ENCODE assay signal across 1 cellular context in genomic region chr20:50929299-50930138, GRCh38.
TF ChIP-seq lines count a peak whose summit lies in the region.

No MANE protein-coding gene starts in this region.

TF ChIP-seq in SK-N-SH, 30 proteins besides CTCF, POLR2A, EP300 and RAD21 (continued from another document):
- TF ChIP-seq FOXJ3 (CRISPR knock-in tag; IDR thresholded peaks at IDR 0.05) = no peak
- 0 out of 2 replicates have a peak, but pooled peaks have one; percentile 15 for TF ChIP-seq GABPA (IDR thresholded peaks at IDR 0.05; ENCODE audit: low read depth)
- TF ChIP-seq, protein P1, sequence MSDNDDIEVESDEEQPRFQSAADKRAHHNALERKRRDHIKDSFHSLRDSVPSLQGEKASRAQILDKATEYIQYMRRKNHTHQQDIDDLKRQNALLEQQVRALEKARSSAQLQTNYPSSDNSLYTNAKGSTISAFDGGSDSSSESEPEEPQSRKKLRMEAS (IDR thresholded peaks at IDR 0.05; ENCODE audit: low read depth) = peak; percentile 83
- peak; percentile 59; the same call in 1 of the 2 replicates for TF ChIP-seq RFX5 (IDR thresholded peaks at IDR 0.05; ENCODE audit: low read length)
- no peak for TF ChIP-seq MEF2A (IDR thresholded peaks at IDR 0.05; ENCODE audit: borderline replicate concordance, low read depth)
- no peak for TF ChIP-seq NRF1 (IDR thresholded peaks at IDR 0.05; ENCODE audit: low read depth, low read length)
- TF ChIP-seq, protein P2, sequence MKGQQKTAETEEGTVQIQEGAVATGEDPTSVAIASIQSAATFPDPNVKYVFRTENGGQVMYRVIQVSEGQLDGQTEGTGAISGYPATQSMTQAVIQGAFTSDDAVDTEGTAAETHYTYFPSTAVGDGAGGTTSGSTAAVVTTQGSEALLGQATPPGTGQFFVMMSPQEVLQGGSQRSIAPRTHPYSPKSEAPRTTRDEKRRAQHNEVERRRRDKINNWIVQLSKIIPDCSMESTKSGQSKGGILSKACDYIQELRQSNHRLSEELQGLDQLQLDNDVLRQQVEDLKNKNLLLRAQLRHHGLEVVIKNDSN (IDR thresholded peaks at IDR 0.05; ENCODE audit: borderline replicate concordance, low read depth) = no peak
- TF ChIP-seq SMC3 (IDR thresholded peaks at IDR 0.05; ENCODE audit: low read depth, low read length) = peak; percentile 95
- TF ChIP-seq SIN3A (IDR thresholded peaks at IDR 0.05; ENCODE audit: borderline replicate concordance, low read depth, low read length) = peak; percentile 90
- TF ChIP-seq RCOR1 (IDR thresholded peaks at IDR 0.05; ENCODE audit: low read length) = peak; percentile 89
- 0 out of 2 replicates have a peak, but pooled peaks have one; percentile 26 for TF ChIP-seq ZBTB33 (IDR thresholded peaks at IDR 0.05; ENCODE audit: borderline replicate concordance, low read depth)
- peak; percentile 65 for TF ChIP-seq TAF1 (IDR thresholded peaks at IDR 0.05; ENCODE audit: borderline replicate concordance, low read depth, low read length)
- no peak for TF ChIP-seq JUND (IDR thresholded peaks at IDR 0.05)
- TF ChIP-seq RXRA (IDR thresholded peaks at IDR 0.05; ENCODE audit: borderline replicate concordance, low read depth) = no peak; the same call in 1 of the 2 replicates
- TF ChIP-seq TCF12 (IDR thresholded peaks at IDR 0.05) = peak; percentile 62; the same call in 1 of the 2 replicates
- TF ChIP-seq POLR2AphosphoS5 (IDR thresholded peaks at IDR 0.05; ENCODE audit: low read depth, low read length) = peak; percentile 59; the same call in 1 of the 2 replicates
- TF ChIP-seq, protein P3, sequence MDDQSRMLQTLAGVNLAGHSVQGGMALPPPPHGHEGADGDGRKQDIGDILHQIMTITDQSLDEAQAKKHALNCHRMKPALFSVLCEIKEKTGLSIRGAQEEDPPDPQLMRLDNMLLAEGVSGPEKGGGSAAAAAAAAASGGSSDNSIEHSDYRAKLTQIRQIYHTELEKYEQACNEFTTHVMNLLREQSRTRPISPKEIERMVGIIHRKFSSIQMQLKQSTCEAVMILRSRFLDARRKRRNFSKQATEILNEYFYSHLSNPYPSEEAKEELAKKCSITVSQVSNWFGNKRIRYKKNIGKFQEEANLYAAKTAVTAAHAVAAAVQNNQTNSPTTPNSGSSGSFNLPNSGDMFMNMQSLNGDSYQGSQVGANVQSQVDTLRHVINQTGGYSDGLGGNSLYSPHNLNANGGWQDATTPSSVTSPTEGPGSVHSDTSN (IDR thresholded peaks at IDR 0.05) = no peak
- TF ChIP-seq EZH2phosphoT487 (IDR thresholded peaks at IDR 0.05; ENCODE audit: borderline replicate concordance, low read depth) = no peak
- TF ChIP-seq GATA2 (CRISPR knock-in tag; IDR thresholded peaks at IDR 0.05) = no peak
- TF ChIP-seq CHD2 (IDR thresholded peaks at IDR 0.05; ENCODE audit: low read length, partially characterized antibody) = peak; percentile 98
- TF ChIP-seq NFIC (IDR thresholded peaks at IDR 0.05; ENCODE audit: borderline replicate concordance) = peak; percentile 76
- TF ChIP-seq, protein P4, sequence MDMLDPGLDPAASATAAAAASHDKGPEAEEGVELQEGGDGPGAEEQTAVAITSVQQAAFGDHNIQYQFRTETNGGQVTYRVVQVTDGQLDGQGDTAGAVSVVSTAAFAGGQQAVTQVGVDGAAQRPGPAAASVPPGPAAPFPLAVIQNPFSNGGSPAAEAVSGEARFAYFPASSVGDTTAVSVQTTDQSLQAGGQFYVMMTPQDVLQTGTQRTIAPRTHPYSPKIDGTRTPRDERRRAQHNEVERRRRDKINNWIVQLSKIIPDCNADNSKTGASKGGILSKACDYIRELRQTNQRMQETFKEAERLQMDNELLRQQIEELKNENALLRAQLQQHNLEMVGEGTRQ (IDR thresholded peaks at IDR 0.05; ENCODE audit: borderline replicate concordance, low read depth, low read length) = no peak
